ENCODE assay signal across 18 cellular contexts in the genomic region with DNA sequence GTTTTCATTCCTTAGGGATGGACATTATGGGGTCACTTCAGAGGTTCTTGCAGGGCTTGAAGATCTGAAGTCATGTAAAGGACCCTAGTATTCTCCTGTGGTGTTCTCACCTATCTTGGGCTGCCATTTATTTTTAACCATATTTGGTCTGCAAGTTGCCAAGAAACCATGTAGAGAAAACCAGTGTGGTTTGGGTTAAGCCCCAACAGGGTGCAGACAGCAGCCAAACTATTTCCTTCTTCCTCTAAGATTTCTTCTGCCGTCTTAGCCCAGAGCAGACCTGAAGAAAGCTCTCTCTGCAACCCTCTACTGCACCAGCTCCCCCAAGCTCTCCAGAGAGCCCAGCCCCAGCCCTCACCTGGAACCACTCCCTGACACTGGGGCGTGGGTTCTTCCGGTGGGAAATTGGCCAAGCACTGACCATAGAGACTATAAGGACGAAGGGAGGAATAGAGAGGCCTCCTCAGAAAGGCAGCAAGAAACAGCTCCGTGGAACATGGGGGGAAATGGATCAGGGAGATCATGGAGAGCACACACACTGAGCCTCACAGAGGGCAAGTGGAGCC.
DNase-seq lines count a peak whose midpoint lies in the region; ATAC-seq, FAIRE-seq and TF ChIP-seq lines count a peak whose summit lies in the region.
"Had no signal": no experiment of that assay in that cellular context is flagged by ENCODE, and none has a peak within 500 bp of the region (broad histone marks: within the 10 kb centered on the region; RNA-seq: fewer than 3 reads in every experiment).

No MANE protein-coding gene starts in this region.

- TF ChIP-seq CTCF in natural killer cell (IDR thresholded peaks at IDR 0.05), result no peak

- peak; percentile 90 for FAIRE-seq in GM18507 (lab: Jason Lieb, UNC)
- FAIRE-seq: A549 had no signal

- H3K9me3 Mint-ChIP-seq in activated CD4-positive, alpha-beta T cell treated with anti-CD3 and anti-CD28 coated beads, Interleukin-2, amount 10 ng/mL, durations not matched to agents 24 days and 14 days, result no peaks in the 10 kb centered on the region
- no peaks in the 10 kb centered on the region for H3K9me3 Mint-ChIP-seq in T-helper 1 cell treated with Interleukin-12 subunit alpha and Interleukin-12 subunit beta and Interleukin-4 antibody, amounts not matched to agents 30 μg/mL and 1 μg/mL, for 36 hours
- no peaks in the 10 kb centered on the region for H3K9me3 Mint-ChIP-seq in natural killer cell

- intact Hi-C loops in activated CD4-positive, alpha-beta T cell treated with anti-CD3 and anti-CD28 coated beads, Interleukin-2, amount 10 ng/mL, durations not matched to agents 24 days and 14 days (cut with micrococcal nuclease), result no loop called here
- intact Hi-C loops in natural killer cell (cut with micrococcal nuclease), result no loop called here

- peaks cover 2% of the 10 kb centered on the region for H3K27me3 Mint-ChIP-seq in activated CD4-positive, alpha-beta T cell treated with anti-CD3 and anti-CD28 coated beads, Interleukin-2, amount 10 ng/mL, durations not matched to agents 24 days and 14 days
- H3K27me3 Mint-ChIP-seq in T-helper 1 cell treated with Interleukin-12 subunit alpha and Interleukin-12 subunit beta and Interleukin-4 antibody, amounts not matched to agents 30 μg/mL and 1 μg/mL, for 36 hours (ENCODE audit: low read depth), result peaks cover 3% of the 10 kb centered on the region
- peaks cover 40 to 66% of the 10 kb centered on the region in 2 donors for H3K27me3 Mint-ChIP-seq in natural killer cell (ENCODE audit: low read depth in 2 of 2)

- peaks cover 72% of the 10 kb centered on the region for H3K4me1 Mint-ChIP-seq in activated CD4-positive, alpha-beta T cell treated with anti-CD3 and anti-CD28 coated beads, Interleukin-2, amount 10 ng/mL, durations not matched to agents 24 days and 14 days
- peaks cover 66% of the 10 kb centered on the region for H3K4me1 Mint-ChIP-seq in T-helper 1 cell treated with Interleukin-12 subunit alpha and Interleukin-12 subunit beta and Interleukin-4 antibody, amounts not matched to agents 30 μg/mL and 1 μg/mL, for 36 hours (ENCODE audit: low read depth)
- H3K4me1 Mint-ChIP-seq in natural killer cell, result peaks cover 63 to 68% of the 10 kb centered on the region in 2 donors

- H3K4me3 Mint-ChIP-seq in activated CD4-positive, alpha-beta T cell treated with anti-CD3 and anti-CD28 coated beads, Interleukin-2, amount 10 ng/mL, durations not matched to agents 24 days and 14 days, result peak overlapping the region; percentile 63
- H3K4me3 Mint-ChIP-seq in T-helper 1 cell treated with Interleukin-12 subunit alpha and Interleukin-12 subunit beta and Interleukin-4 antibody, amounts not matched to agents 30 μg/mL and 1 μg/mL, for 36 hours, result peak overlapping the region; percentile 34
- H3K4me3 Mint-ChIP-seq in natural killer cell, result peak overlapping the region; percentile 81

- H3K27ac Mint-ChIP-seq in activated CD4-positive, alpha-beta T cell treated with anti-CD3 and anti-CD28 coated beads, Interleukin-2, amount 10 ng/mL, durations not matched to agents 24 days and 14 days, result peak overlapping the region; percentile 82
- peak overlapping the region; percentile 68 for H3K27ac Mint-ChIP-seq in T-helper 1 cell treated with Interleukin-12 subunit alpha and Interleukin-12 subunit beta and Interleukin-4 antibody, amounts not matched to agents 30 μg/mL and 1 μg/mL, for 36 hours
- H3K27ac Mint-ChIP-seq in natural killer cell, result peak overlapping the region; percentile 66

- DNase-seq in activated CD4-positive, alpha-beta T cell treated with anti-CD3 and anti-CD28 coated beads, Interleukin-2, amount 10 ng/mL, durations not matched to agents 24 days and 14 days, result peak; percentile 85
- no peak for DNase-seq in activated CD4-positive, alpha-beta T cell treated with anti-CD3 and anti-CD28 coated beads, Interleukin-2, amount 50 U/mL, for 1 hour
- DNase-seq in GM18507 (ENCODE audit: extremely low spot score, insufficient read length, low read depth) (no peak), natural killer cell (no peak), midbrain (lab: John Stamatoyannopoulos, UW) (no peak), NCI-H2081 treated with DMSO at 0.1 percent for 48 hours (lab: John Stamatoyannopoulos, UW) (no peak)
- DNase-seq: activated CD8-positive, alpha-beta memory T cell treated with anti-CD3 and anti-CD28 coated beads, Interleukin-2, amount 50 U/mL, for 48 hours; amygdala; foreskin fibroblast; NCI-H1694 treated with DMSO at 0.1 percent for 48 hours; NCI-H510A treated with DMSO at 0.1 percent for 48 hours; stimulated activated CD4-positive, alpha-beta T cell treated with anti-CD3 and anti-CD28 coated beads, Interleukin-4, amount 100 ng/mL, for 24 hours; transverse colon had no signal

- H3K36me3 Mint-ChIP-seq in activated CD4-positive, alpha-beta T cell treated with anti-CD3 and anti-CD28 coated beads, Interleukin-2, amount 10 ng/mL, durations not matched to agents 24 days and 14 days (ENCODE audit: low read depth), result peaks cover 3% of the 10 kb centered on the region
- H3K36me3 Mint-ChIP-seq in T-helper 1 cell treated with Interleukin-12 subunit alpha and Interleukin-12 subunit beta and Interleukin-4 antibody, amounts not matched to agents 30 μg/mL and 1 μg/mL, for 36 hours (ENCODE audit: low read depth), result peaks cover 4% of the 10 kb centered on the region
- no peaks in the 10 kb centered on the region for H3K36me3 Mint-ChIP-seq in natural killer cell

- ATAC-seq in natural killer cell (peak in 1 of 3 donors; percentile 27), GM18873 (IDR thresholded peaks at IDR 0.05; ENCODE audit: low FRiP score, unreplicated experiment) (no peak)
- ATAC-seq: A549, left lobe of liver, Panc1 had no signal
